In the genomic region with DNA sequence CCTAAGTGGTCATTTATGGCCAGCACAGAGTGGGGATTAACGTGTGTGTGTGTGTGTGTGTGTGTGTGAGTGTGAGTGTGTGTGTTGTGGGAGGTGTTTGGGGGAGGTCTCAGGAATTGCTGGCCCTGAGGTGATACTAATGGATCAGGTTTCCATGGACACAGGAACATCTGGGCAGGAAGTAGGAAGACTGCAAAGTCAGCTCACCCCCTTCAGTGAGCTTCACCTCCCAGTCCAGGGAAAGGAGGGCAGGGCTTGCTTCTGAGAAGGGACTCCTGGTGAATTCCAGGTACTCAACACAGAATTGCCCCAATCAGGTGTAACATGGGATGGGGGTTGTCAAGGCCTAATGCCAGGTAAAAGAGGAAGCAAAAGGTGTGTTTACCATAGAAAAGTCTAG, we compare ENCODE assay signal across 1 cellular context.
TF ChIP-seq lines count a peak whose summit lies in the region.

No MANE protein-coding gene starts in this region.

TF ChIP-seq in IMR-90, 13 proteins besides CTCF, POLR2A, EP300 and RAD21:
- TF ChIP-seq FOS (IDR thresholded peaks at IDR 0.05; ENCODE audit: low read depth, low read length) (no peak), USF2 (IDR thresholded peaks at IDR 0.05; ENCODE audit: low read depth, low read length) (no peak), MXI1 (IDR thresholded peaks at IDR 0.05; ENCODE audit: borderline replicate concordance, low read depth, low read length) (no peak), CHD1 (IDR thresholded peaks at IDR 0.05; ENCODE audit: low read depth, low read length) (no peak), NFE2L2 (IDR thresholded peaks at IDR 0.05; ENCODE audit: low read depth, low read length) (no peak), MAZ (IDR thresholded peaks at IDR 0.05; ENCODE audit: borderline replicate concordance, low read depth, low read length) (no peak), SMC3 (IDR thresholded peaks at IDR 0.05; ENCODE audit: low read depth, low read length) (no peak), RFX5 (IDR thresholded peaks at IDR 0.05; ENCODE audit: low read depth, low read length) (no peak)
- TF ChIP-seq, protein P1, sequence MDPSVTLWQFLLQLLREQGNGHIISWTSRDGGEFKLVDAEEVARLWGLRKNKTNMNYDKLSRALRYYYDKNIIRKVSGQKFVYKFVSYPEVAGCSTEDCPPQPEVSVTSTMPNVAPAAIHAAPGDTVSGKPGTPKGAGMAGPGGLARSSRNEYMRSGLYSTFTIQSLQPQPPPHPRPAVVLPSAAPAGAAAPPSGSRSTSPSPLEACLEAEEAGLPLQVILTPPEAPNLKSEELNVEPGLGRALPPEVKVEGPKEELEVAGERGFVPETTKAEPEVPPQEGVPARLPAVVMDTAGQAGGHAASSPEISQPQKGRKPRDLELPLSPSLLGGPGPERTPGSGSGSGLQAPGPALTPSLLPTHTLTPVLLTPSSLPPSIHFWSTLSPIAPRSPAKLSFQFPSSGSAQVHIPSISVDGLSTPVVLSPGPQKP (IDR thresholded peaks at IDR 0.05; ENCODE audit: borderline replicate concordance, low read depth, low read length), result no peak
